In genomic region chr6:83853968-83854501, GRCh38 we compare ENCODE assay signal across 8 cellular contexts. TPM values are rescaled to one million over a fixed set of nuclear protein-coding genes. Genes with fewer than 3 reads are reported as not detected.
DNase-seq lines count a peak whose midpoint lies in the region; ATAC-seq and TF ChIP-seq lines count a peak whose summit lies in the region.

No MANE protein-coding gene starts in this region.

- H3K4me3 ChIP-seq in AG04450 (ENCODE audit: low read depth, low read length) (peak overlapping the region; percentile 57), HEK293 (ENCODE audit: low read depth, low read length) (peak overlapping the region; percentile 45; the same call in 1 of the 2 replicates), mesenchymal stem cell (ENCODE audit: insufficient read depth in 1 of 2, low read depth in 1 of 2, low read length in 2 of 2) (peak overlapping the region; percentile 59 to 77)

- H3K36me3 Mint-ChIP-seq in activated naive CD8-positive, alpha-beta T cell treated with anti-CD3 and anti-CD28 coated beads for 36 hours, result no peaks in the 10 kb centered on the region

- H3K9me3 ChIP-seq in AG04450 (ENCODE audit: control insufficient read depth, insufficient read depth, low read length) (no peaks in the 10 kb centered on the region; the same call in 1 of the 2 replicates), HEK293 (ENCODE audit: control insufficient read depth, insufficient read depth, low read depth, low read length) (no peaks in the 10 kb centered on the region), mesenchymal stem cell (ENCODE audit: control insufficient read depth, low read length) (no peaks in the 10 kb centered on the region)

- H3K18ac ChIP-seq in mesenchymal stem cell (ENCODE audit: low read depth in 1 of 2, low read length in 2 of 2), result no peak overlapping the region

- H3K23ac ChIP-seq in mesenchymal stem cell (ENCODE audit: low read length in 2 of 2), result no peak overlapping the region

- H3K27me3 Mint-ChIP-seq in activated naive CD8-positive, alpha-beta T cell treated with anti-CD3 and anti-CD28 coated beads for 36 hours, result peaks cover 66% of the 10 kb centered on the region

- CTCF ChIA-PET in AG04450 (lab: Charles Lee), result interaction anchor here (0.5 kb wide), 1 partner anchor 340 kb away, joined by 3 read pairs; no protein-coding TSS in a partner anchor
- CTCF ChIA-PET in HEK293 (lab: Yijun Ruan, JAX), result interaction anchor here (0.7 kb wide), 1 partner anchor 633 kb away, joined by 3 read pairs; no protein-coding TSS in a partner anchor

- H3K4me1 ChIP-seq in HEK293 (ENCODE audit: control insufficient read depth, insufficient read depth, low read length) (no peaks in the 10 kb centered on the region; the same call in 1 of the 2 replicates), mesenchymal stem cell (ENCODE audit: control insufficient read depth, insufficient read depth, low read depth, low read length) (peaks cover 13% of the 10 kb centered on the region)

- no peak overlapping the region for H2BK15ac ChIP-seq in mesenchymal stem cell (ENCODE audit: low read depth, poor library complexity, severe bottlenecking)

- POLR2A ChIA-PET in AG04450 (lab: Yijun Ruan, JAX) (no interaction called here), HEK293 (lab: Yijun Ruan, JAX) (interaction anchor here (1.2 kb wide), 1 partner anchor 239 kb away, joined by 3 read pairs; no protein-coding TSS in a partner anchor)

- H3K27ac Mint-ChIP-seq in activated naive CD8-positive, alpha-beta T cell treated with anti-CD3 and anti-CD28 coated beads for 36 hours, result no peak overlapping the region

- H2BK5ac ChIP-seq in mesenchymal stem cell (ENCODE audit: low read depth, low read length, poor library complexity, severe bottlenecking), result no peak overlapping the region

- H4K8ac ChIP-seq in mesenchymal stem cell (ENCODE audit: low read length), result no peak overlapping the region

- H3K14ac ChIP-seq in mesenchymal stem cell (ENCODE audit: low read length in 2 of 2), result no peak overlapping the region

- no peak overlapping the region for H2AFZ ChIP-seq in mesenchymal stem cell (ENCODE audit: low read depth, low read length)

- no peak overlapping the region for H4K91ac ChIP-seq in mesenchymal stem cell (ENCODE audit: low read length)

- H3K27ac ChIP-seq in AG04450 (ENCODE audit: low read depth, low read length), result no peak overlapping the region
- no peak overlapping the region for H3K27ac ChIP-seq in HEK293 (ENCODE audit: extremely low read depth, low read depth, low read length)
- H3K27ac ChIP-seq in mesenchymal stem cell (ENCODE audit: low read length, poor library complexity, severe bottlenecking), result no peak overlapping the region

- H3K79me1 ChIP-seq in mesenchymal stem cell (replicated peaks; ENCODE audit: low read length, poor library complexity, severe bottlenecking), result no peaks in the 10 kb centered on the region

- ATAC-seq in GM18520 (IDR thresholded peaks at IDR 0.05; ENCODE audit: unreplicated experiment) (no peak), GM18867 (IDR thresholded peaks at IDR 0.05; ENCODE audit: unreplicated experiment) (no peak)

- no peak overlapping the region for H2AK5ac ChIP-seq in mesenchymal stem cell (ENCODE audit: low read length, severe bottlenecking)

- H2BK12ac ChIP-seq in mesenchymal stem cell (ENCODE audit: low read length in 2 of 2), result no peak overlapping the region

- 17% methylated on average over 18 of the region's 20 CpGs for WGBS in mesenchymal stem cell

- no peak overlapping the region for H2BK120ac ChIP-seq in mesenchymal stem cell (ENCODE audit: low read depth, low read length)

- H3K4me3 Mint-ChIP-seq in activated naive CD8-positive, alpha-beta T cell treated with anti-CD3 and anti-CD28 coated beads for 36 hours, result peak overlapping the region; percentile 72

- H3K4ac ChIP-seq in mesenchymal stem cell (ENCODE audit: low read depth in 1 of 2, low read length in 2 of 2), result no peak overlapping the region

- H3K9me3 Mint-ChIP-seq in activated naive CD8-positive, alpha-beta T cell treated with anti-CD3 and anti-CD28 coated beads for 36 hours, result no peaks in the 10 kb centered on the region

- peaks cover 8% of the 10 kb centered on the region for H3K27me3 ChIP-seq in AG04450 (ENCODE audit: control insufficient read depth, insufficient read depth, low read length)
- peaks cover 34 to 51% of the 10 kb centered on the region in 2 experiments for H3K27me3 ChIP-seq in mesenchymal stem cell (ENCODE audit: control insufficient read depth in 1 of 2, insufficient read depth in 1 of 2, low read length in 2 of 2)

- TF ChIP-seq CTCF in AG04450 (IDR thresholded peaks at IDR 0.05; ENCODE audit: low read depth, low read length), result no peak
- TF ChIP-seq CTCF in HEK293 (tag by site-specific recombination; IDR thresholded peaks at IDR 0.05), result no peak

- peak overlapping the region; percentile 88 for H3K4me2 ChIP-seq in mesenchymal stem cell (ENCODE audit: low read length, poor library complexity, severe bottlenecking)

- H3K36me3 ChIP-seq in HEK293 (ENCODE audit: control insufficient read depth in 2 of 2, insufficient read depth in 1 of 2, low read length in 2 of 2) (no peaks in the 10 kb centered on the region), mesenchymal stem cell (ENCODE audit: control insufficient read depth in 1 of 2, insufficient read depth in 2 of 2, low read depth in 1 of 2, low read length in 2 of 2) (peaks cover 0 to 3% of the 10 kb centered on the region in 2 experiments)

- peaks cover 9% of the 10 kb centered on the region for H3K4me1 Mint-ChIP-seq in activated naive CD8-positive, alpha-beta T cell treated with anti-CD3 and anti-CD28 coated beads for 36 hours

- DNase-seq in AG04450 (ENCODE audit: low read depth, low spot score) (no peak), mesenchymal stem cell (no peak), NCI-H1436 (lab: John Stamatoyannopoulos, UW) (no peak)
- DNase-seq in activated naive CD8-positive, alpha-beta T cell treated with anti-CD3 and anti-CD28 coated beads for 36 hours, result no peak
- DNase-seq in activated CD4-positive, CD25-positive, alpha-beta regulatory T cell (lab: John Stamatoyannopoulos, UW), result no peak

- H3K9ac ChIP-seq in mesenchymal stem cell (ENCODE audit: low read length), result no peak overlapping the region

TF ChIP-seq in HEK293, 187 proteins besides CTCF, POLR2A, EP300 and RAD21:
- TF ChIP-seq ZNF596 (tag by site-specific recombination; IDR thresholded peaks at IDR 0.05) (peak; percentile 43; the same call in 1 of the 2 replicates), EGR2 (tag by site-specific recombination; IDR thresholded peaks at IDR 0.05; ENCODE audit: low read depth) (no peak), ZNF677 (tag by site-specific recombination; IDR thresholded peaks at IDR 0.05) (no peak), ZNF335 (tag by site-specific recombination; conservative IDR thresholded peaks at IDR 0.05) (peak; percentile 70), PRDM1 (tag by site-specific recombination; IDR thresholded peaks at IDR 0.05) (peak; percentile 45; the same call in 1 of the 2 replicates)

RNA-seq across cellular contexts. Expression of gene RIPPLY2, which starts 0.9 kb away (rescaled TPM):
- not detected in 2 replicates for polyA plus RNA-seq in AG04450 (2011; rRNA removed)
- polyA minus RNA-seq in AG04450 (2011; rRNA and poly(A)+ RNA removed), result not detected in 2 replicates
- total RNA-seq in activated naive CD8-positive, alpha-beta T cell treated with anti-CD3 and anti-CD28 coated beads for 36 hours, result not detected
- polyA plus RNA-seq in mesenchymal stem cell (2013, experiment 1 of 2), result not detected
- polyA plus RNA-seq in mesenchymal stem cell (2013, experiment 2 of 2), result not detected

RNA-seq across cellular contexts. Expression of gene CYB5R4, which starts 5.5 kb away (rescaled TPM):
- 8.5 and 13.7 TPM in 2 replicates for polyA plus RNA-seq in AG04450 (2011; rRNA removed)
- 2.6 and 5.3 TPM in 2 replicates for polyA minus RNA-seq in AG04450 (2011; rRNA and poly(A)+ RNA removed)
- total RNA-seq in activated naive CD8-positive, alpha-beta T cell treated with anti-CD3 and anti-CD28 coated beads for 36 hours, result 10 to 100 TPM; 30.1 to 32.1 TPM
- polyA plus RNA-seq in mesenchymal stem cell (2013, experiment 1 of 2), result 9.5 TPM
- polyA plus RNA-seq in mesenchymal stem cell (2013, experiment 2 of 2), result 8.4 TPM
